ENCODE assay signal across 9 cellular contexts in the genomic region with DNA sequence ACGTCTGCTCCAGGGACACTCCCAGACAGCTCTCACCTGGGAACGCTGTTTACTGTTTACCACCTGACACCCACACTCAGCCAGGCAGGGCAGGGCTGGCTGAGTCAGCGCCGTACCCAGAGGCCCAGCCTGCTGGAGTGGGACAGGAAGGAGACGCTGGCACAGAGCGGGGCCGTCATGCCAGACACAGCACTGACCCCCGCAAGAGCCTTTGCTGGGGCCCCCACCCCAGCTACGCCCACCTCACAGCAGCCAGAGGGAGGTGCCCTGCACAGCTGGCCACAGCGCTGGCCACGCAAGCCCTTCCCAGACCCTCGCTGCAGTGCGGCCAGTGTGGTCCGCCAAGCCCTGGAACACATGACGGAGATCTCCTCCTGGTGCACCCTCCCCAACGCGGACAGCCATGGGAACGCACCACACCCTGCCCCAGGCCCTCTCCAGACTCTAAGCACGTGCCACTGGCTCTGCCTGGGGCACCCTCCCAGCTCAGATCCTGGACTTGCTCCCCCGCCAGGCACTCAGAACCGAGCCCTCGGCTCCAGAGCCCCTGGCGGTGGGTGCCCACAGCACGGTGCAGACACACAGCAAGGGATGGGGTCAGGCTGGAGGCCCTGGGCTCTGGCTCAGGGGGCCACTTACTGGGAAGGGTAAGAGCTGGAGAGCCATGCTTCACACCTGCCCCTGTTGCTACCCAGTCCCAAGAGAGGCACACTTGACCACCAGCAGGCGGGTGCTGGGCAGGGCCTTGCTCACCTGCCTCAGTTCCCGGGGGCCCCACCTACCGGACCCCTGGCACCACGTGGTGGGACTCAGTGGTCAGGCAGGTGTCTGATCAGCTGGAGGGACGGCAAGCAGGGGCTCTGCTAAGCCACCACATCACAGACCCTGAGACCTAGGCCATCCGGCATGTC. TPM values are rescaled to one million over a fixed set of nuclear protein-coding genes. Genes with fewer than 3 reads are reported as not detected.
DNase-seq lines count a peak whose midpoint lies in the region; ATAC-seq, FAIRE-seq and TF ChIP-seq lines count a peak whose summit lies in the region.
"Had no signal": no experiment of that assay in that cellular context is flagged by ENCODE, and none has a peak within 500 bp of the region (broad histone marks: within the 10 kb centered on the region; RNA-seq: fewer than 3 reads in every experiment).

No MANE protein-coding gene starts in this region.

- FAIRE-seq in small intestine (lab: Jason Lieb, UNC): no peak

- CTCF ChIA-PET in HEK293 (lab: Yijun Ruan, JAX): interaction anchor here (0.6 to 5.9 kb wide), 6 partner anchors 63 to 202 kb away, joined by 3 to 109 read pairs (median 6); no protein-coding TSS in a partner anchor

- H3K9me3 ChIP-seq in HEK293 (ENCODE audit: control insufficient read depth, insufficient read depth, low read depth, low read length) (no peaks in the 10 kb centered on the region), left ventricle myocardium inferior (replicated peaks) (no peaks in the 10 kb centered on the region), small intestine (ENCODE audit: control insufficient read depth, low read depth) (no peaks in the 10 kb centered on the region)

- H3K27me3 ChIP-seq in left ventricle myocardium inferior (ENCODE audit: low read depth) (peaks cover 43% of the 10 kb centered on the region), small intestine (ENCODE audit: control insufficient read depth in 2 of 2, insufficient read depth in 2 of 2, low read length in 2 of 2) (peaks cover 4% of the 10 kb centered on the region in 2 donors)

- ATAC-seq in SK-N-SH treated with all-trans-retinoic acid at 6 μM for 48 hours (peak; percentile 9; the same call in 2 of the 3 replicates), HG02973 (IDR thresholded peaks at IDR 0.05; ENCODE audit: unreplicated experiment) (no peak), left lobe of liver (no peak)

- H3K4me3 ChIP-seq in HEK293 (ENCODE audit: low read depth, low read length) (no peak overlapping the region), left ventricle myocardium inferior (no peak overlapping the region), small intestine (ENCODE audit: low read depth in 1 of 2, low read length in 2 of 2) (no peak overlapping the region)

- POLR2A ChIA-PET in HEK293 (lab: Yijun Ruan, JAX): interaction anchor here (0.5 to 3.4 kb wide), 6 partner anchors 13 to 204 kb away, joined by 3 to 16 read pairs (median 4); a partner anchor contains a TSS

- DNase-seq in left ventricle myocardium inferior (peak; percentile 17), small intestine (peak; percentile 91), OCI-M2 (lab: John Stamatoyannopoulos, UW; ENCODE audit: unreplicated experiment) (no peak), T-helper 9 cell (no peak), left lobe of liver (ENCODE audit: low spot score) (no peak)
- DNase-seq: NCI-H1048 had no signal

- no peaks in the 10 kb centered on the region for H3K36me3 ChIP-seq in HEK293 (ENCODE audit: control insufficient read depth in 2 of 2, insufficient read depth in 1 of 2, low read length in 2 of 2)
- no peaks in the 10 kb centered on the region for H3K36me3 ChIP-seq in left ventricle myocardium inferior
- no peaks in the 10 kb centered on the region for H3K36me3 ChIP-seq in small intestine (ENCODE audit: control insufficient read depth in 2 of 2, insufficient read depth in 2 of 2, low read length in 2 of 2)

- H3K27ac ChIP-seq in HEK293 (ENCODE audit: extremely low read depth, low read depth, low read length) (no peak overlapping the region), left ventricle myocardium inferior (replicated peaks) (peak overlapping the region; percentile 86), small intestine (ENCODE audit: low read depth in 1 of 2, low read length in 1 of 2) (peak overlapping the region; percentile 2 to 82)

- 25 to 59% (median 45%) methylated on average over 29 to 30 of the region's 30 CpGs for WGBS in small intestine, 3 donors

- no peak for TF ChIP-seq CTCF in HEK293 (tag by site-specific recombination; IDR thresholded peaks at IDR 0.05)
- no peak for TF ChIP-seq CTCF in left ventricle myocardium inferior (IDR thresholded peaks at IDR 0.05; ENCODE audit: borderline replicate concordance)

- peaks cover 14% of the 10 kb centered on the region for H3K4me1 ChIP-seq in HEK293 (ENCODE audit: control insufficient read depth, insufficient read depth, low read length)
- H3K4me1 ChIP-seq in left ventricle myocardium inferior: peaks cover 86% of the 10 kb centered on the region
- peaks cover under 1 to 5% of the 10 kb centered on the region in 2 donors for H3K4me1 ChIP-seq in small intestine (ENCODE audit: control insufficient read depth in 2 of 2, insufficient read depth in 1 of 2, low read depth in 1 of 2, low read length in 1 of 2)

- intact Hi-C loops in left ventricle myocardium inferior (cut with micrococcal nuclease): loop anchor here (10.0 kb wide), 1 partner anchor 62 kb away; no protein-coding TSS in a partner anchor

TF ChIP-seq in HEK293, 187 proteins besides CTCF, POLR2A, EP300 and RAD21 (continues in another document):
- TF ChIP-seq ZNF600 (tag by site-specific recombination; IDR thresholded peaks at IDR 0.05) (peak; percentile 34), ZIC2 (tag by site-specific recombination; IDR thresholded peaks at IDR 0.05) (no peak), YY2 (tag by site-specific recombination; IDR thresholded peaks at IDR 0.05) (no peak), KLF10 (tag by site-specific recombination; IDR thresholded peaks at IDR 0.05) (no peak), ZNF24 (tag by site-specific recombination; IDR thresholded peaks at IDR 0.05) (no peak), KLF8 (tag by site-specific recombination; IDR thresholded peaks at IDR 0.05) (0 out of 2 replicates have a peak, but pooled peaks have one; percentile 22), ZNF544 (tag by site-specific recombination; IDR thresholded peaks at IDR 0.05) (no peak)
- TF ChIP-seq, protein P1, sequence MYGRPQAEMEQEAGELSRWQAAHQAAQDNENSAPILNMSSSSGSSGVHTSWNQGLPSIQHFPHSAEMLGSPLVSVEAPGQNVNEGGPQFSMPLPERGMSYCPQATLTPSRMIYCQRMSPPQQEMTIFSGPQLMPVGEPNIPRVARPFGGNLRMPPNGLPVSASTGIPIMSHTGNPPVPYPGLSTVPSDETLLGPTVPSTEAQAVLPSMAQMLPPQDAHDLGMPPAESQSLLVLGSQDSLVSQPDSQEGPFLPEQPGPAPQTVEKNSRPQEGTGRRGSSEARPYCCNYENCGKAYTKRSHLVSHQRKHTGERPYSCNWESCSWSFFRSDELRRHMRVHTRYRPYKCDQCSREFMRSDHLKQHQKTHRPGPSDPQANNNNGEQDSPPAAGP (tag by site-specific recombination; IDR thresholded peaks at IDR 0.05): peak; percentile 54
- TF ChIP-seq, protein P2, sequence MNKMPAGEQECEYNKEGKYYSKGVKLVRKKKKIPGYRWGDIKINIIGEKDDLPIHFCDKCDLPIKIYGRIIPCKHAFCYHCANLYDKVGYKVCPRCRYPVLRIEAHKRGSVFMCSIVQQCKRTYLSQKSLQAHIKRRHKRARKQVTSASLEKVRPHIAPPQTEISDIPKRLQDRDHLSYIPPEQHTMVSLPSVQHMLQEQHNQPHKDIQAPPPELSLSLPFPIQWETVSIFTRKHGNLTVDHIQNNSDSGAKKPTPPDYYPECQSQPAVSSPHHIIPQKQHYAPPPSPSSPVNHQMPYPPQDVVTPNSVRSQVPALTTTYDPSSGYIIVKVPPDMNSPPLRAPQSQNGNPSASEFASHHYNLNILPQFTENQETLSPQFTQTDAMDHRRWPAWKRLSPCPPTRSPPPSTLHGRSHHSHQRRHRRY (tag by site-specific recombination; IDR thresholded peaks at IDR 0.05): no peak

TF ChIP-seq in SK-N-SH treated with all-trans-retinoic acid at 6 μM for 48 hours, 23 proteins besides CTCF, POLR2A, EP300 and RAD21:
- TF ChIP-seq BACH2 (CRISPR knock-in tag; IDR thresholded peaks at IDR 0.05; ENCODE audit: borderline replicate concordance): no peak
- TF ChIP-seq GLIS3 (CRISPR knock-in tag; IDR thresholded peaks at IDR 0.05): no peak
- no peak for TF ChIP-seq ESRRG (CRISPR knock-in tag; IDR thresholded peaks at IDR 0.05)
- no peak for TF ChIP-seq ARNTL (CRISPR knock-in tag; IDR thresholded peaks at IDR 0.05; ENCODE audit: borderline replicate concordance, low read depth)
- TF ChIP-seq PPARA (CRISPR knock-in tag; IDR thresholded peaks at IDR 0.05; ENCODE audit: borderline replicate concordance): no peak
- no peak for TF ChIP-seq ISL1 (CRISPR knock-in tag; IDR thresholded peaks at IDR 0.05)
- no peak for TF ChIP-seq ZNF8 (CRISPR knock-in tag; IDR thresholded peaks at IDR 0.05)
- TF ChIP-seq ZFP3 (CRISPR knock-in tag; IDR thresholded peaks at IDR 0.05): no peak
- TF ChIP-seq ZNF70 (CRISPR knock-in tag; IDR thresholded peaks at IDR 0.05): no peak
- TF ChIP-seq SNAI2 (CRISPR knock-in tag; IDR thresholded peaks at IDR 0.05): no peak
- TF ChIP-seq, protein P3, sequence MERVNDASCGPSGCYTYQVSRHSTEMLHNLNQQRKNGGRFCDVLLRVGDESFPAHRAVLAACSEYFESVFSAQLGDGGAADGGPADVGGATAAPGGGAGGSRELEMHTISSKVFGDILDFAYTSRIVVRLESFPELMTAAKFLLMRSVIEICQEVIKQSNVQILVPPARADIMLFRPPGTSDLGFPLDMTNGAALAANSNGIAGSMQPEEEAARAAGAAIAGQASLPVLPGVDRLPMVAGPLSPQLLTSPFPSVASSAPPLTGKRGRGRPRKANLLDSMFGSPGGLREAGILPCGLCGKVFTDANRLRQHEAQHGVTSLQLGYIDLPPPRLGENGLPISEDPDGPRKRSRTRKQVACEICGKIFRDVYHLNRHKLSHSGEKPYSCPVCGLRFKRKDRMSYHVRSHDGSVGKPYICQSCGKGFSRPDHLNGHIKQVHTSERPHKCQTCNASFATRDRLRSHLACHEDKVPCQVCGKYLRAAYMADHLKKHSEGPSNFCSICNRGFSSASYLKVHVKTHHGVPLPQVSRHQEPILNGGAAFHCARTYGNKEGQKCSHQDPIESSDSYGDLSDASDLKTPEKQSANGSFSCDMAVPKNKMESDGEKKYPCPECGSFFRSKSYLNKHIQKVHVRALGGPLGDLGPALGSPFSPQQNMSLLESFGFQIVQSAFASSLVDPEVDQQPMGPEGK (CRISPR knock-in tag; IDR thresholded peaks at IDR 0.05; ENCODE audit: borderline replicate concordance): no peak
TF ChIP-seq in SK-N-SH treated with all-trans-retinoic acid at 6 μM for 48 hours: peak in this region for 0.

RNA-seq across cellular contexts. Expression of a gene that starts 5.6 kb away (rescaled TPM):
- total RNA-seq in left ventricle myocardium inferior (2.5 TPM), left lobe of liver (5.5 TPM)
- 1 to 10 TPM in 1 of 3 donors, under 1 TPM in 2; under 0.01 to 6.3 (median under 0.01) TPM for polyA plus RNA-seq in small intestine

RNA-seq across cellular contexts. Expression of a gene that starts 13.0 kb away (rescaled TPM):
- 2.4 TPM for total RNA-seq in left ventricle myocardium inferior
- 1 to 10 TPM in 2 of 3 donors, under 1 TPM in 1; 0.89 to 5.0 (median 1.4) TPM for polyA plus RNA-seq in small intestine
- total RNA-seq in left lobe of liver: 2.2 TPM

RNA-seq across cellular contexts. Expression of a gene that starts 47.9 kb away (rescaled TPM):
- total RNA-seq in left ventricle myocardium inferior: 0.44 TPM
- 1 to 10 TPM in 1 of 3 donors, under 1 TPM in 1, not detected in 1; 0.42 to 1.4 TPM for polyA plus RNA-seq in small intestine
- total RNA-seq in left lobe of liver: not detected

RNA-seq across cellular contexts. Expression of a gene that starts 48.3 kb away (rescaled TPM):
- 2.0 TPM for total RNA-seq in left ventricle myocardium inferior
- polyA plus RNA-seq in small intestine: 10 to 100 TPM in 1 of 3 donors, 1 to 10 TPM in 2; 2.7 to 10.9 (median 2.9) TPM
- 1.4 TPM for total RNA-seq in left lobe of liver

Comparison
In these comparisons a context has a peak if more than half of its experiments do, and no peak if none do; other contexts are left out.
1. DNase-seq: peak in left ventricle myocardium inferior (single experiment) and small intestine (single experiment); none in OCI-M2 (single experiment), T-helper 9 cell (single experiment) and left lobe of liver (single experiment).